Comparison of ENCODE assay signal across 12 cellular contexts in genomic region chr14:105204206-105204930, GRCh38. TPM values are rescaled to one million over a fixed set of nuclear protein-coding genes. Genes with fewer than 3 reads are reported as not detected.
DNase-seq lines count a peak whose midpoint lies in the region; ATAC-seq and TF ChIP-seq lines count a peak whose summit lies in the region.
"Had no signal": no experiment of that assay in that cellular context is flagged by ENCODE, and none has a peak within 500 bp of the region (broad histone marks: within the 10 kb centered on the region; RNA-seq: fewer than 3 reads in every experiment).

No MANE protein-coding gene starts in this region.

- no peak overlapping the region for H3K4me3 ChIP-seq in BLaER1
- no peak overlapping the region for H3K4me3 ChIP-seq in gastroesophageal sphincter

- DNase-seq in RWPE1 (ENCODE audit: low spot score) (peak; percentile 55), nucleus accumbens (lab: John Stamatoyannopoulos, UW) (peak in 34 of 56 donors; percentile 5 to 74 (median 48)), endothelial cell (ENCODE audit: low spot score) (no peak)
- no peak for DNase-seq in activated effector memory CD4-positive, alpha-beta T cell treated with anti-CD3 and anti-CD28 coated beads, Interleukin-2, amount 50 U/mL, for 16 hours
- DNase-seq: activated naive CD4-positive, alpha-beta T cell treated with anti-CD3 and anti-CD28 coated beads, Interleukin-2, amount 50 U/mL, for 16 hours; erythroblast; NCI-H774 had no signal

- H3K9me3 Mint-ChIP-seq in endothelial cell (ENCODE audit: unreplicated experiment) = no peaks in the 10 kb centered on the region

- no peak for TF ChIP-seq POLR2A in gastroesophageal sphincter (IDR thresholded peaks at IDR 0.05)

- H3K27me3 Mint-ChIP-seq in endothelial cell (ENCODE audit: unreplicated experiment) = peaks cover 14% of the 10 kb centered on the region

- POLR2A ChIA-PET in RWPE1 (lab: Yijun Ruan, JAX; ENCODE audit: low non-redundant PET) = no interaction called here

- H3K9me3 ChIP-seq in BLaER1 (no peaks in the 10 kb centered on the region), gastroesophageal sphincter (no peaks in the 10 kb centered on the region)

- H3K4me2 ChIP-seq in BLaER1 = peak overlapping the region; percentile 99

- TF ChIP-seq CTCF in RWPE1 (conservative IDR thresholded peaks at IDR 0.05; ENCODE audit: low read depth) (no peak), gastroesophageal sphincter (IDR thresholded peaks at IDR 0.05) (no peak), endothelial cell (IDR thresholded peaks at IDR 0.05; ENCODE audit: unreplicated experiment) (no peak)

- no peak overlapping the region for H3K27ac Mint-ChIP-seq in endothelial cell (ENCODE audit: unreplicated experiment)

- H3K4me1 Mint-ChIP-seq in endothelial cell (ENCODE audit: unreplicated experiment) = peaks cover 21% of the 10 kb centered on the region

- H3K36me3 Mint-ChIP-seq in endothelial cell (ENCODE audit: low read depth, unreplicated experiment) = no peaks in the 10 kb centered on the region

- no peak overlapping the region for H3K4me3 Mint-ChIP-seq in endothelial cell (ENCODE audit: unreplicated experiment)

- ATAC-seq in gastroesophageal sphincter (peak; percentile 38), HG02970 (IDR thresholded peaks at IDR 0.05; ENCODE audit: low FRiP score, unreplicated experiment) (no peak), HG03196 (IDR thresholded peaks at IDR 0.05; ENCODE audit: unreplicated experiment) (no peak)
- ATAC-seq: HCT116 had no signal

- H3K9ac ChIP-seq in BLaER1 = no peak overlapping the region

- 51% methylated on average over 14 of the region's 24 CpGs; no CpG with 5 or more reads in 1 of the 2 donors for WGBS in gastroesophageal sphincter (ENCODE audit: low coverage in 1 of 2), 2 donors

- H3K36me3 ChIP-seq in BLaER1 (peaks cover 4% of the 10 kb centered on the region), gastroesophageal sphincter (peaks cover 0 to 8% of the 10 kb centered on the region in 2 donors)

- H3K4me1 ChIP-seq in BLaER1 = peaks cover 98% of the 10 kb centered on the region
- peaks cover 0 to 64% (median 18%) of the 10 kb centered on the region in 3 donors for H3K4me1 ChIP-seq in gastroesophageal sphincter

- no peak overlapping the region for H3K27ac ChIP-seq in BLaER1
- H3K27ac ChIP-seq in RWPE1 = peak overlapping the region; percentile 72
- no peak overlapping the region for H3K27ac ChIP-seq in gastroesophageal sphincter

- no peaks in the 10 kb centered on the region for H3K27me3 ChIP-seq in BLaER1
- H3K27me3 ChIP-seq in gastroesophageal sphincter = peaks cover 29% of the 10 kb centered on the region

- no peak for TF ChIP-seq EP300 in gastroesophageal sphincter (IDR thresholded peaks at IDR 0.05)

- H4K20me1 ChIP-seq in BLaER1 = peaks cover 56% of the 10 kb centered on the region

- CTCF ChIA-PET in RWPE1 (lab: Yijun Ruan, JAX) = interaction anchor here (0.6 to 1.3 kb wide), 8 partner anchors 21 to 193 kb away, joined by 3 to 7 read pairs (median 3); no protein-coding TSS in a partner anchor

RNA-seq across cellular contexts. Expression of gene NUDT14, which starts 23.3 kb away (rescaled TPM):
- total RNA-seq in gastroesophageal sphincter = 1 to 10 TPM; 3.4 to 8.4 (median 4.6) TPM
- 135 TPM for total RNA-seq in endothelial cell (ENCODE audit: unreplicated experiment)

RNA-seq across cellular contexts. Expression of gene JAG2, which starts 35.8 kb away (rescaled TPM):
- 10 to 100 TPM in 3 of 4 donors, 1 to 10 TPM in 1; 3.7 to 18.8 (median 14.5) TPM for total RNA-seq in gastroesophageal sphincter
- total RNA-seq in endothelial cell (ENCODE audit: unreplicated experiment) = 280 TPM

RNA-seq across cellular contexts. Expression of gene BTBD6, which starts 44.0 kb away (rescaled TPM):
- total RNA-seq in gastroesophageal sphincter (10 to 100 TPM; 50.9 to 80.7 (median 66.1) TPM), endothelial cell (ENCODE audit: unreplicated experiment) (45.1 TPM)

Comparison
In these comparisons a context has a peak if more than half of its experiments do, and no peak if none do; other contexts are left out.
1. DNase-seq: peak in RWPE1 (single experiment) and nucleus accumbens (34 of 56); none in endothelial cell (single experiment) and activated effector memory CD4-positive, alpha-beta T cell treated with anti-CD3 and anti-CD28 coated beads, Interleukin-2, amount 50 U/mL, for 16 hours (single experiment).
2. RNA of gene NUDT14, which starts 23.3 kb away (total RNA-seq): 135 TPM in endothelial cell (single experiment); 3.4 to 8.4 TPM in gastroesophageal sphincter; every median in the first group is over 10 times any median in the second.
3. RNA of gene JAG2, which starts 35.8 kb away (total RNA-seq): 280 TPM in endothelial cell (single experiment); 3.7 to 18.8 TPM in gastroesophageal sphincter; every median in the first group is over 10 times any median in the second.